ENCODE assay signal across 9 cellular contexts in genomic region chr12:138898-139534, GRCh38.
DNase-seq lines count a peak whose midpoint lies in the region; ATAC-seq and TF ChIP-seq lines count a peak whose summit lies in the region.
"Had no signal": no experiment of that assay in that cellular context is flagged by ENCODE, and none has a peak within 500 bp of the region (broad histone marks: within the 10 kb centered on the region; RNA-seq: fewer than 3 reads in every experiment).

No MANE protein-coding gene starts in this region.

- no TSS peak for BruUV-seq in mammary epithelial cell (replicated peaks; lab: Mats Ljungman, UMichigan)

- H3K4me1 Mint-ChIP-seq in stimulated activated naive CD8-positive, alpha-beta T cell treated with anti-CD3 and anti-CD28 coated beads, Interleukin-15, amount 100 ng/mL, for 72 hours, result peaks cover 17% of the 10 kb centered on the region

- H4K20me1 ChIP-seq in mammary epithelial cell (ENCODE audit: insufficient read depth, low read length), result no peaks in the 10 kb centered on the region

- peaks cover 7% of the 10 kb centered on the region for H3K4me1 ChIP-seq in mammary epithelial cell (ENCODE audit: insufficient read depth, low read length)
- H3K4me1 ChIP-seq in muscle layer of duodenum (ENCODE audit: control insufficient read depth in 1 of 2, insufficient read depth in 2 of 2, low read length in 2 of 2), result peaks cover 0 to 13% of the 10 kb centered on the region in 2 donors

- intact Hi-C loops in mammary epithelial cell (cut with micrococcal nuclease) (no loop called here), left colon (cut with DNase I, micrococcal nuclease) (no loop called here)

- H3K9me3 ChIP-seq in mammary epithelial cell (replicated peaks; ENCODE audit: insufficient read depth, low read length), result no peaks in the 10 kb centered on the region
- no peaks in the 10 kb centered on the region for H3K9me3 ChIP-seq in muscle layer of duodenum (ENCODE audit: control insufficient read depth in 1 of 2, low read length in 2 of 2)

- H2AFZ ChIP-seq in mammary epithelial cell (ENCODE audit: low read depth, low read length), result peak overlapping the region; percentile 66

- peak overlapping the region; percentile 60 to 79 for H3K4me3 Mint-ChIP-seq in stimulated activated naive CD8-positive, alpha-beta T cell treated with anti-CD3 and anti-CD28 coated beads, Interleukin-15, amount 100 ng/mL, for 72 hours

- H3K27ac ChIP-seq in mammary epithelial cell (ENCODE audit: insufficient read depth, low read depth, low read length) (no peak overlapping the region), muscle layer of duodenum (ENCODE audit: low read length) (no peak overlapping the region)

- H3K27me3 ChIP-seq in mammary epithelial cell (ENCODE audit: insufficient read depth, low read length) (peaks cover 20% of the 10 kb centered on the region), muscle layer of duodenum (ENCODE audit: low read depth, low read length) (peaks cover 3% of the 10 kb centered on the region)

- no peak overlapping the region for H3K9ac ChIP-seq in mammary epithelial cell (ENCODE audit: insufficient read depth, low read length)

- H3K79me2 ChIP-seq in mammary epithelial cell (ENCODE audit: insufficient read depth, low read length), result no peaks in the 10 kb centered on the region

- H3K9me3 Mint-ChIP-seq in stimulated activated naive CD8-positive, alpha-beta T cell treated with anti-CD3 and anti-CD28 coated beads, Interleukin-15, amount 100 ng/mL, for 72 hours, result no peaks in the 10 kb centered on the region

- no peak for TF ChIP-seq CTCF in mammary epithelial cell (conservative IDR thresholded peaks at IDR 0.05 in 1 of 2, IDR thresholded peaks at IDR 0.05 in 1 of 2; ENCODE audit: extremely low read depth in 1 of 2, insufficient read depth in 1 of 2, low read depth in 1 of 2, low read length in 2 of 2)

- DNase-seq in activated CD4-positive, alpha-beta T cell treated with anti-CD3 and anti-CD28 coated beads, Interleukin-2, amount 50 U/mL, for 4 hours, result peak; percentile 6 to 14
- no peak for DNase-seq in mammary epithelial cell
- peak; percentile 25 to 28 for DNase-seq in stimulated activated naive CD8-positive, alpha-beta T cell treated with anti-CD3 and anti-CD28 coated beads, Interleukin-15, amount 100 ng/mL, for 72 hours
- DNase-seq in HuH-7.5 (ENCODE audit: low spot score), result no peak
- DNase-seq in left colon, result no peak
- DNase-seq: NCI-H345 had no signal

- H3K27ac Mint-ChIP-seq in stimulated activated naive CD8-positive, alpha-beta T cell treated with anti-CD3 and anti-CD28 coated beads, Interleukin-15, amount 100 ng/mL, for 72 hours, result peak overlapping the region in 1 of 2 donors; percentile 78

- H3K36me3 ChIP-seq in mammary epithelial cell (ENCODE audit: insufficient read depth, low read length), result no peaks in the 10 kb centered on the region
- H3K36me3 ChIP-seq in muscle layer of duodenum (ENCODE audit: control insufficient read depth in 1 of 2, insufficient read depth in 2 of 2, low read length in 2 of 2), result no peaks in the 10 kb centered on the region

- WGBS in mammary epithelial cell (ENCODE audit: low coverage, missing lambda C conversion rate), result 8% methylated on average over 16 of the region's 49 CpGs

- H3K4me2 ChIP-seq in mammary epithelial cell (ENCODE audit: insufficient read depth, low read depth, low read length), result peak overlapping the region; percentile 57

- CTCF ChIA-PET in mammary epithelial cell (lab: Charles Lee; ENCODE audit: low non-redundant PET), result no interaction called here

- in situ Hi-C loops in mammary epithelial cell (cut with MboI; ENCODE audit: low sequenced_read_pairs in 2 of 2), result no loop called here

- peak; percentile 71 for ATAC-seq in stimulated activated naive CD8-positive, alpha-beta T cell treated with anti-CD3 and anti-CD28 coated beads, Interleukin-15, amount 100 ng/mL, for 72 hours
- ATAC-seq in esophagus mucosa, result no peak
- no peak for ATAC-seq in left colon
- ATAC-seq in HG02642 (IDR thresholded peaks at IDR 0.05; ENCODE audit: poor library complexity, unreplicated experiment), result no peak

- peaks cover 41% of the 10 kb centered on the region for H3K27me3 Mint-ChIP-seq in stimulated activated naive CD8-positive, alpha-beta T cell treated with anti-CD3 and anti-CD28 coated beads, Interleukin-15, amount 100 ng/mL, for 72 hours

- H3K4me3 ChIP-seq in mammary epithelial cell (replicated peaks in 1 of 3; ENCODE audit: insufficient read depth in 1 of 3, low read depth in 2 of 3, low read length in 3 of 3), result peak overlapping the region in 1 of 3 experiments; percentile 6
- H3K4me3 ChIP-seq in muscle layer of duodenum (ENCODE audit: low read depth in 1 of 2, low read length in 2 of 2), result peak overlapping the region; percentile 32 to 56

- dilution Hi-C loops in mammary epithelial cell (cut with HindIII; ENCODE audit: low sequenced_read_pairs), result no loop called here

Comparison
In these comparisons a context has a peak if more than half of its experiments do, and no peak if none do; other contexts are left out.
1. DNase-seq: peak in activated CD4-positive, alpha-beta T cell treated with anti-CD3 and anti-CD28 coated beads, Interleukin-2, amount 50 U/mL, for 4 hours (2 of 2) and stimulated activated naive CD8-positive, alpha-beta T cell treated with anti-CD3 and anti-CD28 coated beads, Interleukin-15, amount 100 ng/mL, for 72 hours (2 of 2); none in mammary epithelial cell (single experiment), HuH-7.5 (single experiment) and left colon (0 of 2).